ENCODE assay signal across 1 cellular context in the genomic region with DNA sequence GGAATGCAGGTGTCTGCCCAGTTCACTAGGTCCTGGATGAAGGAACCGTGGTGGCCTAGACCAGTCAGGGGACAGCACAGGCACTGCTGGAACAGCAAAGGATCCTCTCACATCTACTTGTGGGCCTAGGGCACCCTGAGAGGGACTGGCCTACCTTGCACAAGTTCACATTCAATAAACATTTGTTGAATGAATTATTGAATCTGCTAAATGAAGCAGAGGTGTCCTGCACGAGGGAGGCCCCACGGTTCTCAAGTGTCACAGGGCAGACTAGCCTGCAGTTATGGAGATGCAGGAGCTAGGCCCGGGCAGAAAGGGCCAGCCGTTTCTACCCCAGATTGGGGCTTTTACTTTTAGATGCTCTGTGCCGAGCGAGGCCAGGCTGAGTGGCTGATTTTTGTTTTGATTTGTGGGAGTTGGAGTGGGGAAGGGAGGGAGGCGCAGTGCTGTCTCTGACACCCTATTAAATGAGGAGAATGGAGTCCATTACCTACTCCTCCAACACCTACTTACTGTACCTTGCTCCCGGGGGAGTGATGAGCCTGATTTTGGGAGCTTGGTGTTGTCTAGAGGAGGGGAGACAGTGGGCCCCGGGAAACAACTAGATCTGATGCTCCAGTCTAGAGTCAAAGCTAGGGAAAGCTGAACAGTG.
TF ChIP-seq lines count a peak whose summit lies in the region.

No MANE protein-coding gene starts in this region.

TF ChIP-seq in endothelial cell of umbilical vein, 7 proteins besides CTCF, POLR2A, EP300 and RAD21 (continued from another document):
- TF ChIP-seq, protein P1, sequence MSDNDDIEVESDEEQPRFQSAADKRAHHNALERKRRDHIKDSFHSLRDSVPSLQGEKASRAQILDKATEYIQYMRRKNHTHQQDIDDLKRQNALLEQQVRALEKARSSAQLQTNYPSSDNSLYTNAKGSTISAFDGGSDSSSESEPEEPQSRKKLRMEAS (IDR thresholded peaks at IDR 0.05; ENCODE audit: insufficient read depth, insufficient read length) = no peak
- TF ChIP-seq GATA2 (IDR thresholded peaks at IDR 0.05; ENCODE audit: insufficient read depth, insufficient read length, low read depth, low read length) = no peak
TF ChIP-seq in endothelial cell of umbilical vein: peak in this region for 0.
